Comparison of ENCODE assay signal across 22 cellular contexts in genomic region chr2:46383113-46383395, GRCh38.
A peak's percentile ranks its signal among the peaks of the same experiment; 100 is the strongest.
DNase-seq lines count a peak whose midpoint lies in the region; ATAC-seq, FAIRE-seq and TF ChIP-seq lines count a peak whose summit lies in the region.
"Had no signal": no experiment of that assay in that cellular context is flagged by ENCODE, and none has a peak within 500 bp of the region (broad histone marks: within the 10 kb centered on the region; RNA-seq: fewer than 3 reads in every experiment).

No MANE protein-coding gene starts in this region.

- TF ChIP-seq CTCF in HepG2 (CRISPR knock-in tag; IDR thresholded peaks at IDR 0.05) (no peak), right lobe of liver (IDR thresholded peaks at IDR 0.05) (no peak), testis (IDR thresholded peaks at IDR 0.05) (no peak)

- in situ Hi-C loops in HepG2 (cut with HindIII; ENCODE audit: extremely low pct_ligation_motif_present, low pct_unique_long_range_greater_than_20kb) = no loop called here

- intact Hi-C loops in HepG2 (cut with micrococcal nuclease; ENCODE audit: unreplicated experiment) (no loop called here), right lobe of liver (cut with DNase I) (no loop called here), testis (cut with DNase I; ENCODE audit: low total_unique reads) (no loop called here), Right ventricle myocardium superior (cut with DNase I) (no loop called here)

- TF ChIP-seq EP300 in HepG2 (IDR thresholded peaks at IDR 0.05; ENCODE audit: low read depth in 2 of 2, low read length in 2 of 2) (no peak), HepG2 (CRISPR knock-in tag; IDR thresholded peaks at IDR 0.05; ENCODE audit: borderline replicate concordance) (no peak)

- DNase-seq in HepG2 (ENCODE audit: low spot score) = no peak
- DNase-seq in right lobe of liver = no peak
- no peak for DNase-seq in effector memory CD8-positive, alpha-beta T cell
- DNase-seq in testis = peak; percentile 12
- DNase-seq in kidney glomerular epithelial cell (lab: John Stamatoyannopoulos, UW) = no peak
- no peak for DNase-seq in Right ventricle myocardium superior
- DNase-seq in NCI-H187 treated with DMSO at 0.1 percent for 48 hours (lab: John Stamatoyannopoulos, UW) = no peak
- DNase-seq: ACHN; Caco-2; CD4-positive, alpha-beta T cell; GOT3; H7; HFFc6; IMR-90 had no signal

- ATAC-seq in HepG2 (no peak), right lobe of liver (no peak), Right ventricle myocardium superior (ENCODE audit: poor library complexity) (no peak)
- ATAC-seq in effector memory CD8-positive, alpha-beta T cell (replicated peaks) = no peak
- ATAC-seq: HCT116 had no signal

- no peak for FAIRE-seq in HepG2 (lab: Jason Lieb, UNC)
- FAIRE-seq: A204.1, D721Med, G401.6, GM12892, GM18507 had no signal

- H3K27ac ChIP-seq in HepG2 (ENCODE audit: extremely low read length, insufficient read depth, low read length) (no peak overlapping the region), right lobe of liver (no peak overlapping the region), testis (no peak overlapping the region)
- H3K27ac ChIP-seq: C4-2B, HL-60 had no signal

- no peak overlapping the region for H3K9ac ChIP-seq in HepG2 (ENCODE audit: insufficient read depth, low read depth, low read length)

- H3K4me2 ChIP-seq in HepG2 (ENCODE audit: low read depth, low read length) = no peak overlapping the region

- H3K9me3 ChIP-seq in HepG2 (ENCODE audit: low read length) = no peaks in the 10 kb centered on the region
- H3K9me3 ChIP-seq in right lobe of liver = no peaks in the 10 kb centered on the region
- no peaks in the 10 kb centered on the region for H3K9me3 ChIP-seq in testis
- H3K9me3 ChIP-seq: Caco-2 had no signal

- TF ChIP-seq POLR2A in HepG2 (IDR thresholded peaks at IDR 0.05; ENCODE audit: insufficient read depth in 1 of 2, low read depth in 2 of 2, low read length in 2 of 2) = no peak
- TF ChIP-seq POLR2A in right lobe of liver (IDR thresholded peaks at IDR 0.05) = no peak
- TF ChIP-seq POLR2A in testis (IDR thresholded peaks at IDR 0.05) = no peak

- no peaks in the 10 kb centered on the region for H3K36me3 Mint-ChIP-seq in effector memory CD8-positive, alpha-beta T cell (ENCODE audit: insufficient read depth)

- no peak overlapping the region for H2AFZ ChIP-seq in HepG2 (ENCODE audit: low read length)

- CTCF ChIA-PET in HepG2 (lab: Yijun Ruan, JAX; ENCODE audit: low intra/inter-chr PET ratio, low total read pairs) = no interaction called here

- POLR2A ChIA-PET in HepG2 (lab: Yijun Ruan, JAX) = no interaction called here

- no peaks in the 10 kb centered on the region for H4K20me1 ChIP-seq in HepG2 (ENCODE audit: insufficient read depth, low read length)

- H3K4me1 Mint-ChIP-seq in effector memory CD8-positive, alpha-beta T cell (ENCODE audit: low read depth in 2 of 2) = peaks cover 0 to 11% of the 10 kb centered on the region in 2 donors

- WGBS in HepG2 (ENCODE audit: low lambda C conversion rate) = 100% methylated on average over 1 of the region's 1 CpG
- 88% methylated on average over 1 of the region's 1 CpG for WGBS in right lobe of liver (ENCODE audit: insufficient coverage, low coverage, low lambda C conversion rate, missing lambda C conversion rate)
- 100% methylated on average over 1 of the region's 1 CpG for WGBS in testis, 2 donors

- H3K36me3 ChIP-seq in HepG2 (replicated peaks in 1 of 2; ENCODE audit: control insufficient read depth in 1 of 2, insufficient read depth in 2 of 2, low read length in 2 of 2) (peaks cover 57 to 79% of the 10 kb centered on the region in 2 experiments), right lobe of liver (peaks cover 20 to 87% (median 52%) of the 10 kb centered on the region in 4 donors), testis (ENCODE audit: low read depth, missing control alignments) (no peaks in the 10 kb centered on the region)

- no peaks in the 10 kb centered on the region for H3K27me3 Mint-ChIP-seq in effector memory CD8-positive, alpha-beta T cell
- H3K27me3 Mint-ChIP-seq: CD4-positive, alpha-beta T cell had no signal

- TF ChIP-seq RAD21 in HepG2 (CRISPR knock-in tag; IDR thresholded peaks at IDR 0.05) = no peak

- H3K79me2 ChIP-seq in HepG2 (ENCODE audit: insufficient read depth, low read length) = no peaks in the 10 kb centered on the region

- H3K4me3 Mint-ChIP-seq in effector memory CD8-positive, alpha-beta T cell = no peak overlapping the region
- H3K4me3 Mint-ChIP-seq: CD4-positive, alpha-beta T cell; HFFc6 had no signal

- peaks cover 12% of the 10 kb centered on the region for H3K4me1 ChIP-seq in HepG2 (ENCODE audit: insufficient read depth, low read length)
- H3K4me1 ChIP-seq in right lobe of liver = peaks cover 0 to 3% (median 0%) of the 10 kb centered on the region in 4 donors
- no peaks in the 10 kb centered on the region for H3K4me1 ChIP-seq in testis
- H3K4me1 ChIP-seq: Caco-2 had no signal

- no peaks in the 10 kb centered on the region for H3K27me3 ChIP-seq in HepG2 (ENCODE audit: control insufficient read depth in 1 of 2, insufficient read depth in 2 of 2, low read length in 2 of 2)
- H3K27me3 ChIP-seq in right lobe of liver = no peaks in the 10 kb centered on the region
- H3K27me3 ChIP-seq in testis = no peaks in the 10 kb centered on the region

- H3K4me3 ChIP-seq in HepG2 (replicated peaks in 1 of 3; ENCODE audit: insufficient read depth in 1 of 3, low read depth in 2 of 3, low read length in 3 of 3) (no peak overlapping the region), right lobe of liver (no peak overlapping the region), testis (no peak overlapping the region)

- no TSS peak for BruUV-seq in HepG2 (replicated peaks; lab: Mats Ljungman, UMichigan)

- no peaks in the 10 kb centered on the region for H3K9me3 Mint-ChIP-seq in effector memory CD8-positive, alpha-beta T cell
- H3K9me3 Mint-ChIP-seq: CD4-positive, alpha-beta T cell; HFFc6 had no signal

- peak overlapping the region; percentile 20 to 47 for H3K27ac Mint-ChIP-seq in effector memory CD8-positive, alpha-beta T cell
- H3K27ac Mint-ChIP-seq: CD4-positive, alpha-beta T cell; HFFc6 had no signal

TF ChIP-seq in HepG2, 621 proteins besides CTCF, POLR2A, EP300 and RAD21:
- TF ChIP-seq RBM22 (optimal IDR thresholded peaks at IDR 0.05; ENCODE audit: low read length) (peak; percentile 14), CENPX (CRISPR knock-in tag; IDR thresholded peaks at IDR 0.05) (no peak), SPEN (CRISPR knock-in tag; IDR thresholded peaks at IDR 0.05; ENCODE audit: low read depth) (no peak)
